In genomic region chr6:27834879-27835549, GRCh38 we compare ENCODE assay signal across 12 cellular contexts.
DNase-seq lines count a peak whose midpoint lies in the region; ATAC-seq, FAIRE-seq and TF ChIP-seq lines count a peak whose summit lies in the region.
"Had no signal": no experiment of that assay in that cellular context is flagged by ENCODE, and none has a peak within 500 bp of the region (broad histone marks: within the 10 kb centered on the region; RNA-seq: fewer than 3 reads in every experiment).

No MANE protein-coding gene starts in this region.

- peaks cover 20% of the 10 kb centered on the region for H3K23me2 ChIP-seq in H1 (ENCODE audit: low read depth, low read length)

- no peaks in the 10 kb centered on the region for H3K27me3 Mint-ChIP-seq in type B pancreatic cell

- peaks cover 20% of the 10 kb centered on the region; the same call in 1 of the 2 replicates for H3F3A ChIP-seq in PC-9 (ENCODE audit: insufficient read depth, low read depth)

- FAIRE-seq in HepG2 (lab: Jason Lieb, UNC) (no peak), H1 (lab: Jason Lieb, UNC) (no peak)
- FAIRE-seq: kidney had no signal

- no TSS peak for BruUV-seq in HepG2 (replicated peaks; lab: Mats Ljungman, UMichigan)
- no TSS peak for BruUV-seq in PC-9 (replicated peaks; lab: Mats Ljungman, UMichigan)

- H4K20me1 ChIP-seq in HepG2 (ENCODE audit: insufficient read depth, low read length) (no peaks in the 10 kb centered on the region), PC-9 (ENCODE audit: insufficient read depth) (no peaks in the 10 kb centered on the region), H1 (replicated peaks in 1 of 2; ENCODE audit: control insufficient read depth in 1 of 2, insufficient read depth in 2 of 2, low read length in 2 of 2) (no peaks in the 10 kb centered on the region)

- H3K4me3 ChIP-seq in HepG2 (replicated peaks in 1 of 3; ENCODE audit: insufficient read depth in 1 of 3, low read depth in 2 of 3, low read length in 3 of 3) (no peak overlapping the region), right lobe of liver (no peak overlapping the region), PC-9 (no peak overlapping the region), H1 (ENCODE audit: extremely low read depth in 1 of 4, insufficient read depth in 2 of 4, low read depth in 3 of 4, low read length in 4 of 4) (peak overlapping the region in 1 of 4 experiments; percentile 96; a peak in 1 of 8 replicates)
- H3K4me3 ChIP-seq: vagina had no signal

- H3K4me1 Mint-ChIP-seq in type B pancreatic cell (ENCODE audit: unreplicated experiment): peaks cover 22% of the 10 kb centered on the region

- in situ Hi-C loops in HepG2 (cut with HindIII; ENCODE audit: extremely low pct_ligation_motif_present, low pct_unique_long_range_greater_than_20kb): loop anchor here (5.0 to 10.0 kb wide), 2 partner anchors 57 to 1630 kb away; a partner anchor contains a TSS

- peak overlapping the region; percentile 88 for H2BK12ac ChIP-seq in H1 (ENCODE audit: low read depth, low read length)

- peak overlapping the region; percentile 35 for H3K27ac Mint-ChIP-seq in type B pancreatic cell

- POLR2A ChIA-PET in HepG2 (lab: Yijun Ruan, JAX): interaction anchor here (5.0 to 6.7 kb wide), 4 partner anchors 12 to 60 kb away, joined by 40 to 323 read pairs (median 138); a partner anchor contains a TSS
- POLR2A ChIA-PET in PC-9 (lab: Charles Lee; ENCODE audit: unreplicated experiment): interaction anchor here (0.5 to 1.2 kb wide), 7 partner anchors 17 to 1602 kb away, joined by 3 to 9 read pairs (median 5); a partner anchor contains a TSS
- POLR2A ChIA-PET in H1 (lab: Charles Lee; ENCODE audit: partially characterized antibody): interaction anchor here (0.7 to 15.8 kb wide), 17 partner anchors 12 to 1803 kb away, joined by 3 to 2035 read pairs (median 35); a partner anchor contains a TSS

- H3K9me3 ChIP-seq in HepG2 (ENCODE audit: low read length) (no peaks in the 10 kb centered on the region), right lobe of liver (no peaks in the 10 kb centered on the region), PC-9 (ENCODE audit: insufficient read depth, low read depth) (no peaks in the 10 kb centered on the region), H1 (ENCODE audit: insufficient read depth in 2 of 2, low read depth in 1 of 2, low read length in 1 of 2) (no peaks in the 10 kb centered on the region)
- H3K9me3 ChIP-seq: vagina had no signal

- no peak overlapping the region for H3K4ac ChIP-seq in H1 (replicated peaks; ENCODE audit: insufficient read length, low read depth, low read length)

- no peak overlapping the region for H4K8ac ChIP-seq in H1 (ENCODE audit: extremely low read depth, insufficient read depth, low read length)

- H4K91ac ChIP-seq in H1 (replicated peaks; ENCODE audit: insufficient read length, low read length): peak overlapping the region; percentile 66

- H3K23ac ChIP-seq in H1 (ENCODE audit: insufficient read length): no peak overlapping the region

- no peaks in the 10 kb centered on the region for H3K9me3 Mint-ChIP-seq in type B pancreatic cell

- peak overlapping the region; percentile 92 for H3K27ac ChIP-seq in HepG2 (ENCODE audit: extremely low read length, insufficient read depth, low read length)
- H3K27ac ChIP-seq in right lobe of liver: no peak overlapping the region
- no peak overlapping the region for H3K27ac ChIP-seq in PC-9
- no peak overlapping the region for H3K27ac ChIP-seq in H1 (ENCODE audit: low read depth, low read length)
- H3K27ac ChIP-seq: vagina had no signal

- peaks cover 13% of the 10 kb centered on the region for H3K36me3 Mint-ChIP-seq in type B pancreatic cell
- H3K36me3 Mint-ChIP-seq: CD14-positive monocyte had no signal

- H2BK15ac ChIP-seq in H1 (ENCODE audit: low read length): 0 out of 2 replicates have a peak overlapping the region, but pooled peaks have one; percentile 33

- no peak overlapping the region for H2AFZ ChIP-seq in HepG2 (ENCODE audit: low read length)
- H2AFZ ChIP-seq in PC-9: no peak overlapping the region
- H2AFZ ChIP-seq in H1 (ENCODE audit: low read length): no peak overlapping the region

- H2BK120ac ChIP-seq in H1 (replicated peaks; ENCODE audit: low read depth, low read length): peak overlapping the region; percentile 95

- TF ChIP-seq CTCF in HepG2 (CRISPR knock-in tag; IDR thresholded peaks at IDR 0.05) (no peak), right lobe of liver (IDR thresholded peaks at IDR 0.05) (no peak), PC-9 (conservative IDR thresholded peaks at IDR 0.05) (no peak), H1 (IDR thresholded peaks at IDR 0.05; ENCODE audit: control extremely low read depth in 1 of 3, insufficient read depth in 1 of 3, low read depth in 1 of 3, low read length in 3 of 3) (no peak), type B pancreatic cell (conservative IDR thresholded peaks at IDR 0.05) (no peak)

- H3K36me3 ChIP-seq in HepG2 (replicated peaks in 1 of 2; ENCODE audit: control insufficient read depth in 1 of 2, insufficient read depth in 2 of 2, low read length in 2 of 2) (no peaks in the 10 kb centered on the region), right lobe of liver (no peaks in the 10 kb centered on the region), PC-9 (ENCODE audit: low read depth) (no peaks in the 10 kb centered on the region), H1 (ENCODE audit: control insufficient read depth in 2 of 4, insufficient read depth in 4 of 4, low read length in 3 of 4) (no peaks in the 10 kb centered on the region)
- H3K36me3 ChIP-seq: cardiac muscle cell, vagina had no signal

- peak overlapping the region; percentile 28; the same call in 1 of the 2 replicates for H2BK5ac ChIP-seq in H1 (ENCODE audit: low read depth, low read length)

- H3K79me1 ChIP-seq in H1 (ENCODE audit: low read depth, low read length): no peaks in the 10 kb centered on the region

- TF ChIP-seq RAD21 in HepG2 (CRISPR knock-in tag; IDR thresholded peaks at IDR 0.05): no peak
- TF ChIP-seq RAD21 in H1 (IDR thresholded peaks at IDR 0.05 in 1 of 2, conservative IDR thresholded peaks at IDR 0.05 in 1 of 2; ENCODE audit: low read depth in 2 of 2, low read length in 2 of 2): no peak

- H4K5ac ChIP-seq in H1 (ENCODE audit: insufficient read length, low read depth, low read length): peak overlapping the region; percentile 19

- H3K14ac ChIP-seq in H1 (ENCODE audit: insufficient read length): no peak overlapping the region

- H3K4me1 ChIP-seq in HepG2 (ENCODE audit: insufficient read depth, low read length) (peaks cover 41% of the 10 kb centered on the region), right lobe of liver (peaks cover 0 to 19% (median 2%) of the 10 kb centered on the region in 4 donors), PC-9 (replicated peaks; ENCODE audit: insufficient read depth) (no peaks in the 10 kb centered on the region), H1 (replicated peaks in 1 of 4; ENCODE audit: control insufficient read depth in 3 of 4, insufficient read depth in 4 of 4, low read length in 3 of 4) (peaks cover 0 to 5% (median 2%) of the 10 kb centered on the region in 4 experiments; a peak in 1 of 7 replicates)

- H3K4me2 ChIP-seq in HepG2 (ENCODE audit: low read depth, low read length) (peak overlapping the region; percentile 19; the same call in 1 of the 2 replicates), PC-9 (peak overlapping the region; percentile 56; the same call in 1 of the 2 replicates), H1 (ENCODE audit: insufficient read depth in 1 of 2, low read depth in 2 of 2, low read length in 2 of 2) (no peak overlapping the region)

- no peak for TF ChIP-seq POLR2A in HepG2 (IDR thresholded peaks at IDR 0.05; ENCODE audit: insufficient read depth in 1 of 2, low read depth in 2 of 2, low read length in 2 of 2)
- no peak for TF ChIP-seq POLR2A in right lobe of liver (IDR thresholded peaks at IDR 0.05)
- TF ChIP-seq POLR2A in H1 (IDR thresholded peaks at IDR 0.05; ENCODE audit: control extremely low read depth in 1 of 2, low read depth in 2 of 2, low read length in 2 of 2): peak in 1 of 2 experiments; percentile 73; a peak in 2 of 3 replicates

- CTCF ChIA-PET in HepG2 (lab: Yijun Ruan, JAX; ENCODE audit: low intra/inter-chr PET ratio, low total read pairs): no interaction called here
- CTCF ChIA-PET in PC-9 (lab: Charles Lee): no interaction called here
- CTCF ChIA-PET in H1 (lab: Charles Lee; ENCODE audit: partially characterized antibody): interaction anchor here (1.0 to 2.1 kb wide), 2 partner anchors 32 to 60 kb away, joined by 3 to 16 read pairs; no protein-coding TSS in a partner anchor

- ATAC-seq in HepG2 (no peak), right lobe of liver (no peak), GM21360 (IDR thresholded peaks at IDR 0.05; ENCODE audit: unreplicated experiment) (no peak)

- H3K79me2 ChIP-seq in HepG2 (ENCODE audit: insufficient read depth, low read length) (peaks cover 29% of the 10 kb centered on the region), PC-9 (ENCODE audit: low read depth) (no peaks in the 10 kb centered on the region), H1 (ENCODE audit: control insufficient read depth in 1 of 2, insufficient read depth in 2 of 2, low read length in 2 of 2) (peaks cover 0 to 15% of the 10 kb centered on the region in 2 experiments; a peak in 2 of 4 replicates)

- H3K9ac ChIP-seq in HepG2 (ENCODE audit: insufficient read depth, low read depth, low read length) (no peak overlapping the region; the same call in 1 of the 2 replicates), H1 (replicated peaks in 1 of 4; ENCODE audit: extremely low read depth in 1 of 4, low read depth in 3 of 4, low read length in 3 of 4) (no peak overlapping the region)

- peak overlapping the region; percentile 3 for H3K4me3 Mint-ChIP-seq in type B pancreatic cell
- H3K4me3 Mint-ChIP-seq: CD14-positive monocyte had no signal

- 89% methylated on average over 4 of the region's 4 CpGs for WGBS in HepG2 (ENCODE audit: low lambda C conversion rate)
- WGBS in right lobe of liver (ENCODE audit: insufficient coverage, low coverage, low lambda C conversion rate, missing lambda C conversion rate): 50% methylated on average over 4 of the region's 4 CpGs
- 82% methylated on average over 4 of the region's 4 CpGs; no CpG with 5 or more reads in 1 of the 2 experiments for whole genome bisulfite sequencing in H1 (ENCODE audit: extremely low coverage in 1 of 2, insufficient coverage in 1 of 2, insufficient read length in 1 of 2, insufficient replicate concordance in 2 of 2, low coverage in 1 of 2, low lambda C conversion rate in 2 of 2, missing lambda C conversion rate in 1 of 2), 2 experiments

- H3K9me2 ChIP-seq in PC-9 (ENCODE audit: insufficient read depth): no peaks in the 10 kb centered on the region

- H2AK5ac ChIP-seq in H1 (ENCODE audit: low read depth, low read length): no peak overlapping the region

- DNase-seq in HepG2 (ENCODE audit: low spot score) (no peak), right lobe of liver (no peak), PC-9 (no peak), H1 (ENCODE audit: low read depth in 1 of 2, low spot score in 2 of 2) (no peak), type B pancreatic cell (ENCODE audit: extremely low spot score, unreplicated experiment) (no peak), NCI-H446 treated with DMSO at 0.1 percent for 48 hours (lab: John Stamatoyannopoulos, UW) (no peak), DMS153 (lab: John Stamatoyannopoulos, UW) (no peak)
- DNase-seq: kidney had no signal

- TF ChIP-seq EP300 in HepG2 (IDR thresholded peaks at IDR 0.05; ENCODE audit: low read depth in 2 of 2, low read length in 2 of 2): no peak
- TF ChIP-seq EP300 in HepG2 (CRISPR knock-in tag; IDR thresholded peaks at IDR 0.05; ENCODE audit: borderline replicate concordance): no peak
- TF ChIP-seq EP300 in H1 (IDR thresholded peaks at IDR 0.05; ENCODE audit: borderline replicate concordance in 1 of 2, low read depth in 2 of 2, low read length in 2 of 2): no peak

- no peak overlapping the region for H3K56ac ChIP-seq in H1 (replicated peaks; ENCODE audit: insufficient read length, low read depth, low read length)

- peak overlapping the region; percentile 88 for H2BK20ac ChIP-seq in H1 (ENCODE audit: low read length)

- H3K18ac ChIP-seq in H1 (ENCODE audit: extremely low read depth, low read length): peak overlapping the region; percentile 64; the same call in 1 of the 2 replicates

- intact Hi-C loops in HepG2 (cut with micrococcal nuclease; ENCODE audit: unreplicated experiment): loop anchor here (5.0 to 10.0 kb wide), 2 partner anchors 1640 to 1713 kb away; a partner anchor contains a TSS
- intact Hi-C loops in right lobe of liver (cut with DNase I): no loop called here
- intact Hi-C loops in PC-9 (cut with micrococcal nuclease; ENCODE audit: unreplicated experiment): loop anchor here (10.0 kb wide), 1 partner anchor 1810 kb away; a partner anchor contains a TSS

- H3K27me3 ChIP-seq in HepG2 (ENCODE audit: control insufficient read depth in 1 of 2, insufficient read depth in 2 of 2, low read length in 2 of 2): no peaks in the 10 kb centered on the region; a peak in 1 of 5 replicates
- H3K27me3 ChIP-seq in right lobe of liver: no peaks in the 10 kb centered on the region
- H3K27me3 ChIP-seq in PC-9 (ENCODE audit: insufficient read depth, low read depth): no peaks in the 10 kb centered on the region
- H3K27me3 ChIP-seq in H1 (replicated peaks in 1 of 4; ENCODE audit: control insufficient read depth in 3 of 4, extremely low read depth in 1 of 4, insufficient read depth in 3 of 4, low read length in 3 of 4): no peaks in the 10 kb centered on the region
- H3K27me3 ChIP-seq: cardiac muscle cell, vagina had no signal

Comparison
In these comparisons a context has a peak if more than half of its experiments do, and no peak if none do; other contexts are left out.
1. intact Hi-C loops: an anchor here in HepG2 (5.0 to 10.0 kb wide) and PC-9 (10.0 kb wide); none called in right lobe of liver.
2. H3K4me2 ChIP-seq: peak in HepG2 (single experiment) and PC-9 (single experiment); none in H1 (0 of 2).
3. Of the 41 proteins assayed by ChIP-seq in both HepG2 and H1: peak only in HepG2: none; only in H1: POLR2AphosphoS5; in both: none; in neither: 39; mixed calls (peak in some experiments, not most) for 1.